Comparison of ENCODE assay signal across 8 cellular contexts in the genomic region with DNA sequence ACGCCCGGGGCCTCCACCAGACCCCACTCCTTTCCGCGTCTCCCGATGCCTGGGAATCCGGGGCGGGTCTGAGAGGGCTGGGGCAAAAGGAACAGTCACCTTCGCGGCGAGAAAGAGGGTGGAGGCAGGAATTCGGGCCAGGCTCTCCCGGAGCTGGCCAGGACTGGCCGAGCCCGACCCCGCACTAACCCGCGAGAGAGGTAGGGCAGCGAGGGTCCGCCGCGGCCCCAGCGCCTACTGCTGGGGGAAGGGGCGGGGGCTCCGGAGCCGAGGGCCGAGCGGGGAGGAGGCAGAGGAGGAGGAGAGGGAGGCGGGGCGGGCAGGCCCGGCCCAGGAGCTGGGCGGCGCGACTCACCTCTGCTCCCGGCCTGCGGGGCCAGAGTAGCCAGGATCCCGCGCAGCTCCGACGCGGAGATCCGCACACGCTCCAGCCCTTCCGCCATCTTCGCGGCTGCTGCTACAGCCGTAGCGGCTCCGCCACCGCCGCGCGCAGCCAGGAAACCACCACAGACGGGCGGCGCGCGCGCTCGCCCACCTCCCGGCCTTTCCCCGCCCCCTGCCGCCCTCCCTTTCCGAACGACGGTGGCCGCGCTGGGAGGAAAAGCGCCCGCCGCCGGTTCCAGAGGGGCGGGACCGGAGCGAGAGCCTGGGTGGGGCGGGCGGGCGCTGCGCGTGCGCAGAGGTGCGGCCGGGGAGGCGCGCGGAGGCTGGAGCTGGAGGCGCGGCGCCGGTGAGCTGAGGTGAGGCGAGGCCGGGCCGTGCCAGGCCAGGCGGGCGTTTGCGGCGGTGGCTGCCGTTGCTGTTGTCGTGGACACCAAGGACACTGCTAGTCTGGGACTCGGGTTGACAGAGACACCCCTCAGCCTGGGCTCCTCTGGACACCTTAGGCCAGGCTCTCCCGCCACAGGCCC. TPM values are rescaled to one million over a fixed set of nuclear protein-coding genes. Genes with fewer than 3 reads are reported as not detected.
DNase-seq lines count a peak whose midpoint lies in the region; ATAC-seq and TF ChIP-seq lines count a peak whose summit lies in the region.

A gene (minus strand): TSS at position 508 of the 911 bp plus-strand sequence. CDS start 65 bp downstream, at position 443.
A gene with protein sequence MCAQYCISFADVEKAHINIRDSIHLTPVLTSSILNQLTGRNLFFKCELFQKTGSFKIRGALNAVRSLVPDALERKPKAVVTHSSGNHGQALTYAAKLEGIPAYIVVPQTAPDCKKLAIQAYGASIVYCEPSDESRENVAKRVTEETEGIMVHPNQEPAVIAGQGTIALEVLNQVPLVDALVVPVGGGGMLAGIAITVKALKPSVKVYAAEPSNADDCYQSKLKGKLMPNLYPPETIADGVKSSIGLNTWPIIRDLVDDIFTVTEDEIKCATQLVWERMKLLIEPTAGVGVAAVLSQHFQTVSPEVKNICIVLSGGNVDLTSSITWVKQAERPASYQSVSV (plus strand): TSS at position 673 of the 911 bp plus-strand sequence. CDS start 11,611 bp downstream, outside the sequence.

- peak within 1 kb of the TSS; percentile 89 to 93 (median 92) for H3K4me3 Mint-ChIP-seq in immature natural killer cell

- peak; percentile 92 for DNase-seq in ACHN
- DNase-seq in NCI-H2227 (lab: John Stamatoyannopoulos, UW; ENCODE audit: unreplicated experiment) = peak; percentile 93
- peak; percentile 90 to 97 (median 94) for DNase-seq in activated CD4-positive, CD25-positive, alpha-beta regulatory T cell (lab: John Stamatoyannopoulos, UW)
- peak in 60 of 61 donors; percentile 56 to 96 (median 86) for DNase-seq in caudate nucleus (lab: John Stamatoyannopoulos, UW)
- peak; percentile 89 to 93 (median 91) for DNase-seq in immature natural killer cell
- DNase-seq in spleen = peak; percentile 98

- H3K9me3 Mint-ChIP-seq in immature natural killer cell = no peaks in the 10 kb centered on the region

- H3K4me1 ChIP-seq in spleen = peaks cover 16 to 64% (median 36%) of the 10 kb centered on the region in 6 donors

- peak within 1 kb of the TSS; percentile 65 to 94 (median 90) for H3K4me3 ChIP-seq in spleen

- peaks cover 0 to 21% (median 18%) of the 10 kb centered on the region in 6 donors for H3K36me3 ChIP-seq in spleen

- H3K36me3 Mint-ChIP-seq in immature natural killer cell = peaks cover 7 to 9% (median 8%) of the 10 kb centered on the region in 3 donors

- H3K9me3 ChIP-seq in spleen = no peaks in the 10 kb centered on the region

- H3K27me3 ChIP-seq in spleen (replicated peaks in 1 of 7) = no peaks in the 10 kb centered on the region

- intact Hi-C loops in spleen (cut with DNase I; ENCODE audit: low total_unique reads) = no loop called here

- H3K27ac Mint-ChIP-seq in immature natural killer cell = peak within 1 kb of the TSS; percentile 72 to 93 (median 88)

- in situ Hi-C loops in ACHN (cut with HindIII; ENCODE audit: low pct_ligation_motif_present, low pct_unique_long_range_greater_than_20kb, low sequenced_read_pairs) = no loop called here

- peaks cover 3 to 8% (median 4%) of the 10 kb centered on the region in 3 donors for H3K27me3 Mint-ChIP-seq in immature natural killer cell (ENCODE audit: low read depth in 3 of 3)

- ATAC-seq in GM18861 (IDR thresholded peaks at IDR 0.05; ENCODE audit: unreplicated experiment) (peak; percentile 58), HG03095 (IDR thresholded peaks at IDR 0.05; ENCODE audit: unreplicated experiment) (peak; percentile 73)

- peak in 3 of 11 experiments; percentile 11 to 27 (median 13) for TF ChIP-seq CTCF in spleen (IDR thresholded peaks at IDR 0.05 in 8 of 11, conservative IDR thresholded peaks at IDR 0.05 in 3 of 11)

- peak within 1 kb of the TSS; percentile 90 for H3K27ac ChIP-seq in caudate nucleus (ENCODE audit: low read depth, low read length)
- H3K27ac ChIP-seq in spleen = peak within 1 kb of the TSS; percentile 84 to 95 (median 92)

- WGBS in spleen, 5 donors = 0 to 1% (median 1%) methylated on average over 20 to 100 of the region's 100 CpGs

- peaks cover 41 to 48% of the 10 kb centered on the region in 2 donors for H3K4me1 Mint-ChIP-seq in immature natural killer cell

- peak in 1 of 3 donors; percentile 12 for TF ChIP-seq POLR2A in spleen (IDR thresholded peaks at IDR 0.05)

RNA-seq across cellular contexts. Expression of the first gene that starts in this region (rescaled TPM):
- polyA plus RNA-seq in immature natural killer cell (1 to 10 TPM; 1.6 to 9.8 (median 4.7) TPM), spleen (10 to 100 TPM in 2 of 3 donors, 1 to 10 TPM in 1; 9.7 to 14.3 (median 12.1) TPM)
- 10 to 100 TPM; 20.1 to 44.2 (median 34.1) TPM for total RNA-seq in spleen

RNA-seq across cellular contexts. Expression of the second gene that starts in this region (rescaled TPM):
- polyA plus RNA-seq in immature natural killer cell (10 to 100 TPM in 1 of 3 donors, 1 to 10 TPM in 2; 6.6 to 13.9 (median 8.6) TPM), spleen (1 to 10 TPM; 3.5 to 5.7 (median 4.5) TPM)
- 10 to 100 TPM in 2 of 7 donors, 1 to 10 TPM in 5; 4.0 to 16.2 (median 8.3) TPM for total RNA-seq in spleen

Comparison
In these comparisons a context has a peak if more than half of its experiments do, and no peak if none do; other contexts are left out.
1. Peak in every context shown above with its lines: DNase-seq, ATAC-seq, H3K4me3 ChIP-seq and H3K27ac ChIP-seq.